ENCODE assay signal across 21 cellular contexts in genomic region chr20:50298554-50299324, GRCh38.
DNase-seq lines count a peak whose midpoint lies in the region; ATAC-seq, FAIRE-seq and TF ChIP-seq lines count a peak whose summit lies in the region.
"Had no signal": no experiment of that assay in that cellular context is flagged by ENCODE, and none has a peak within 500 bp of the region (broad histone marks: within the 10 kb centered on the region; RNA-seq: fewer than 3 reads in every experiment).

No MANE protein-coding gene starts in this region.

- H3K4me1 Mint-ChIP-seq in neural progenitor cell, result peaks cover 15% of the 10 kb centered on the region

- H4K20me1 ChIP-seq in BLaER1 treated with 17β-estradiol and CSF1 and Interleukin-3, amounts not matched to agents 10 nM and 100 nM, result peaks cover 0 to 15% (median 0%) of the 10 kb centered on the region in 11 experiments; a peak in 3 of 22 replicates
- no peaks in the 10 kb centered on the region for H4K20me1 ChIP-seq in IMR-90 (ENCODE audit: insufficient read depth, low read length)
- H4K20me1 ChIP-seq in neural progenitor cell (ENCODE audit: low read depth), result no peaks in the 10 kb centered on the region

- H2BK5ac ChIP-seq in IMR-90 (ENCODE audit: low read depth, low read length, poor library complexity, severe bottlenecking), result peak overlapping the region; percentile 15

- H3K27ac Mint-ChIP-seq in neural progenitor cell, result peak overlapping the region; percentile 47
- H3K27ac Mint-ChIP-seq: T-helper 2 cell treated with Interferon-gamma antibody and Interleukin-4, amounts not matched to agents 5 μg/mL and 100 μg/mL, for 36 hours had no signal

- dilution Hi-C loops in IMR-90 (cut with HindIII; ENCODE audit: low sequenced_read_pairs, unreplicated experiment), result no loop called here

- no peaks in the 10 kb centered on the region for H3K36me3 Mint-ChIP-seq in neural progenitor cell

- BruUV-seq in IMR-90 (replicated peaks; lab: Mats Ljungman, UMichigan), result no TSS peak

- H3K9me1 ChIP-seq in IMR-90 (ENCODE audit: insufficient read depth, low read length), result peaks cover 4% of the 10 kb centered on the region

- no peak overlapping the region for H4K8ac ChIP-seq in IMR-90 (ENCODE audit: low read depth in 2 of 2, low read length in 2 of 2)

- peak overlapping the region; percentile 93 for H2AK5ac ChIP-seq in IMR-90 (ENCODE audit: low read depth, low read length)

- H4K5ac ChIP-seq in IMR-90 (ENCODE audit: low read depth, low read length), result peak overlapping the region; percentile 65; the same call in 1 of the 2 replicates

- peak overlapping the region; percentile 76 for H3K4ac ChIP-seq in IMR-90 (ENCODE audit: low read depth, low read length)

- peak overlapping the region in 3 of 11 experiments; percentile 3 to 73 (median 72); a peak in 4 of 22 replicates for H3K27ac ChIP-seq in BLaER1 treated with 17β-estradiol and CSF1 and Interleukin-3, amounts not matched to agents 10 nM and 100 nM
- no peak overlapping the region for H3K27ac ChIP-seq in IMR-90 (ENCODE audit: insufficient read depth, low read length)
- no peak overlapping the region for H3K27ac ChIP-seq in neural progenitor cell
- H3K27ac ChIP-seq: ascending aorta, HL-60, sigmoid colon had no signal

- peak overlapping the region; percentile 60 for H2AK9ac ChIP-seq in IMR-90 (replicated peaks; ENCODE audit: low read depth, low read length, poor library complexity)

- no peaks in the 10 kb centered on the region for H3K9me3 Mint-ChIP-seq in neural progenitor cell
- H3K9me3 Mint-ChIP-seq: T-helper 2 cell treated with Interferon-gamma antibody and Interleukin-4, amounts not matched to agents 5 μg/mL and 100 μg/mL, for 36 hours had no signal

- peak overlapping the region; percentile 75 for H2BK120ac ChIP-seq in IMR-90 (ENCODE audit: low read depth, low read length)

- intact Hi-C loops in IMR-90 (cut with micrococcal nuclease), result no loop called here

- TF ChIP-seq POLR2A in IMR-90 (IDR thresholded peaks at IDR 0.05; ENCODE audit: low read depth, low read length) (no peak), GM12892 (IDR thresholded peaks at IDR 0.05; ENCODE audit: low read depth, low read length) (no peak)

- H3F3A ChIP-seq in neural progenitor cell (ENCODE audit: low read depth), result no peaks in the 10 kb centered on the region

- peak overlapping the region in 1 of 11 experiments; percentile 1; a peak in 4 of 22 replicates for H3K9ac ChIP-seq in BLaER1 treated with 17β-estradiol and CSF1 and Interleukin-3, amounts not matched to agents 10 nM and 100 nM
- H3K9ac ChIP-seq in IMR-90 (ENCODE audit: low read depth, low read length) (no peak overlapping the region), neural progenitor cell (no peak overlapping the region)

- peak overlapping the region; percentile 83; the same call in 1 of the 2 replicates for H2BK20ac ChIP-seq in IMR-90 (ENCODE audit: low read depth, low read length)

- 92% methylated on average over 7 of the region's 20 CpGs; no CpG with 5 or more reads in 1 of the 2 experiments for WGBS in IMR-90 (ENCODE audit: extremely low coverage in 2 of 2, insufficient read length in 1 of 2), 2 experiments

- DNase-seq in IMR-90 (no peak), neural progenitor cell (ENCODE audit: low spot score) (no peak), HCEC 1CT (no peak), GM12892 (ENCODE audit: insufficient read length) (no peak), NOMO-1 treated with DMSO at 0.1 percent for 48 hours (lab: John Stamatoyannopoulos, UW; ENCODE audit: unreplicated experiment) (no peak)
- DNase-seq: activated CD4-positive, alpha-beta T cell treated with anti-CD3 and anti-CD28 coated beads for 1 hour; activated gamma-delta T cell treated with Interleukin-2 at 50 U/mL for 16 hours; H7; islet precursor cell; KG1; NCI-H1048; NCI-H2029 treated with DMSO at 0.1 percent for 48 hours; NCI-H510A; sigmoid colon; stimulated activated CD4-positive, alpha-beta T cell treated with anti-CD3 and anti-CD28 coated beads, Interleukin-2, amount 100 ng/mL, for 48 hours had no signal

- peak overlapping the region; percentile 72 to 96 (median 86); a peak in 20 of 22 replicates for H3K4me2 ChIP-seq in BLaER1 treated with 17β-estradiol and CSF1 and Interleukin-3, amounts not matched to agents 10 nM and 100 nM
- H3K4me2 ChIP-seq in IMR-90 (ENCODE audit: low read depth, low read length) (no peak overlapping the region), neural progenitor cell (no peak overlapping the region)

- peaks cover 0 to 5% (median 0%) of the 10 kb centered on the region in 11 experiments; a peak in 1 of 22 replicates for H3K27me3 ChIP-seq in BLaER1 treated with 17β-estradiol and CSF1 and Interleukin-3, amounts not matched to agents 10 nM and 100 nM
- H3K27me3 ChIP-seq in IMR-90 (ENCODE audit: control insufficient read depth, insufficient read depth, low read length) (no peaks in the 10 kb centered on the region), neural progenitor cell (no peaks in the 10 kb centered on the region)
- H3K27me3 ChIP-seq: ascending aorta, sigmoid colon had no signal

- H3K4me1 ChIP-seq in BLaER1 treated with 17β-estradiol and CSF1 and Interleukin-3, amounts not matched to agents 10 nM and 100 nM, result peaks cover 52 to 78% (median 71%) of the 10 kb centered on the region in 10 experiments
- H3K4me1 ChIP-seq in IMR-90 (ENCODE audit: control insufficient read depth, insufficient read depth, low read length) (peaks cover 13% of the 10 kb centered on the region), neural progenitor cell (no peaks in the 10 kb centered on the region)

- peak overlapping the region; percentile 9; the same call in 1 of the 2 replicates for H3K18ac ChIP-seq in IMR-90 (ENCODE audit: low read depth, low read length)

- no peaks in the 10 kb centered on the region for H3K36me3 ChIP-seq in BLaER1 treated with 17β-estradiol and CSF1 and Interleukin-3, amounts not matched to agents 10 nM and 100 nM
- H3K36me3 ChIP-seq in IMR-90 (ENCODE audit: control insufficient read depth, insufficient read depth, low read length) (no peaks in the 10 kb centered on the region), neural progenitor cell (no peaks in the 10 kb centered on the region)
- H3K36me3 ChIP-seq: ascending aorta, sigmoid colon had no signal

- no peak overlapping the region for H3K4me3 Mint-ChIP-seq in neural progenitor cell

- CTCF ChIA-PET in IMR-90 (lab: Yijun Ruan, JAX), result no interaction called here

- no peak for TF ChIP-seq RAD21 in IMR-90 (IDR thresholded peaks at IDR 0.05; ENCODE audit: low read length)

- peak overlapping the region; percentile 13 for H2AFZ ChIP-seq in IMR-90 (replicated peaks; ENCODE audit: low read length, poor library complexity)
- no peak overlapping the region for H2AFZ ChIP-seq in neural progenitor cell (replicated peaks)

- TF ChIP-seq CTCF in IMR-90 (conservative IDR thresholded peaks at IDR 0.05; ENCODE audit: low read depth, low read length), result no peak
- TF ChIP-seq CTCF in neural progenitor cell (IDR thresholded peaks at IDR 0.05), result no peak

- H3K79me1 ChIP-seq in IMR-90 (ENCODE audit: low read depth in 1 of 2, low read length in 2 of 2), result peaks cover 0 to 4% of the 10 kb centered on the region in 2 experiments; a peak in 2 of 4 replicates

- no peak for FAIRE-seq in GM12892 (lab: Jason Lieb, UNC)

- H3K9me3 ChIP-seq in BLaER1 treated with 17β-estradiol and CSF1 and Interleukin-3, amounts not matched to agents 10 nM and 100 nM (replicated peaks in 1 of 11), result no peaks in the 10 kb centered on the region
- H3K9me3 ChIP-seq in IMR-90 (ENCODE audit: control insufficient read depth, insufficient read depth, low read length), result no peaks in the 10 kb centered on the region
- H3K9me3 ChIP-seq in neural progenitor cell (ENCODE audit: low read depth), result no peaks in the 10 kb centered on the region
- H3K9me3 ChIP-seq: sigmoid colon had no signal

- in situ Hi-C loops in IMR-90 (cut with MboI; ENCODE audit: low sequenced_read_pairs), result no loop called here

- peak overlapping the region; percentile 76 for H4K91ac ChIP-seq in IMR-90 (ENCODE audit: insufficient read depth, low read depth, low read length)

- no peak overlapping the region for H3K23ac ChIP-seq in IMR-90 (ENCODE audit: low read depth, low read length)

- no peak overlapping the region for H3K4me3 ChIP-seq in BLaER1 treated with 17β-estradiol and CSF1 and Interleukin-3, amounts not matched to agents 10 nM and 100 nM
- H3K4me3 ChIP-seq in IMR-90 (ENCODE audit: insufficient read depth, low read depth, low read length), result no peak overlapping the region
- no peak overlapping the region for H3K4me3 ChIP-seq in neural progenitor cell
- H3K4me3 ChIP-seq: ascending aorta, sigmoid colon had no signal

- H2BK15ac ChIP-seq in IMR-90 (ENCODE audit: low read depth, low read length), result peak overlapping the region; percentile 60; the same call in 1 of the 3 replicates

- ATAC-seq in IMR-90 (ENCODE audit: low read depth) (no peak), esophagus mucosa (peak; percentile 10)
- no peak for ATAC-seq in activated CD4-positive, CD25-positive, alpha-beta regulatory T cell treated with anti-CD3 and anti-CD28 coated beads, Interleukin-2, amount 50 U/mL, for 24 hours

- peaks cover 5% of the 10 kb centered on the region for H3K27me3 Mint-ChIP-seq in neural progenitor cell (ENCODE audit: insufficient read depth, low read depth)

- H3K56ac ChIP-seq in IMR-90 (ENCODE audit: extremely low read depth, insufficient read depth, low read length), result no peak overlapping the region

- H3K79me2 ChIP-seq in neural progenitor cell (ENCODE audit: low read depth), result no peaks in the 10 kb centered on the region

- POLR2A ChIA-PET in IMR-90 (lab: Charles Lee; ENCODE audit: unreplicated experiment), result no interaction called here

- peak overlapping the region; percentile 23; the same call in 1 of the 2 replicates for H3K14ac ChIP-seq in IMR-90 (replicated peaks; ENCODE audit: low read depth, low read length)

TF ChIP-seq in IMR-90, 13 proteins besides CTCF, POLR2A, EP300 and RAD21 (continues in another document):
- TF ChIP-seq BHLHE40 (IDR thresholded peaks at IDR 0.05; ENCODE audit: low read depth, low read length), result no peak
- no peak for TF ChIP-seq SMC3 (IDR thresholded peaks at IDR 0.05; ENCODE audit: low read depth, low read length)
- TF ChIP-seq FOS (IDR thresholded peaks at IDR 0.05; ENCODE audit: low read depth, low read length), result no peak
- TF ChIP-seq RCOR1 (IDR thresholded peaks at IDR 0.05; ENCODE audit: insufficient replicate concordance, low read length), result no peak
- no peak for TF ChIP-seq MAFK (IDR thresholded peaks at IDR 0.05; ENCODE audit: low read depth, low read length)
- no peak for TF ChIP-seq ELK1 (IDR thresholded peaks at IDR 0.05; ENCODE audit: borderline replicate concordance, low read depth, low read length)
- no peak for TF ChIP-seq MAZ (IDR thresholded peaks at IDR 0.05; ENCODE audit: borderline replicate concordance, low read depth, low read length)

Comparison
In these comparisons a context has a peak if more than half of its experiments do, and no peak if none do; other contexts are left out.
1. H3K4me2 ChIP-seq: peak in BLaER1 treated with 17β-estradiol and CSF1 and Interleukin-3, amounts not matched to agents 10 nM and 100 nM (11 of 11); none in IMR-90 (single experiment) and neural progenitor cell (single experiment).